In the genomic region with DNA sequence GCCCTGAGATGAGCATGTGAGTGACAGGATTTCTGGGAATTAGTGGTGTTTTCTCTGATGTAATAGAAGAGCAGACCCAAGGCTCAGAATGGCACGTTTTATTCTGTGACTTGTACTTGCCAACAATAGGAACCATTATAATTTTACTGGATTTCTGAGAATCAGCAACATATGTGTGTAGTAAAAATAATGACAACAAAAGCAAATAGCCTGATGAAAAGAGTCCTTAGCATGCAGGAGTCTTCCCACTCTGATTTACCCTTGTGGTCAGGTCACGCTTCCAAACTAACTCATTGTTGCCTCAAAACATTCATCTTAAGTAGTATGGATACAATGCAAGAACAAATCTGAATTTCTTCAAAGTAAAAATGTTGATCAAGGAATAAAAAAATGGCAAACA, we compare ENCODE assay signal across 26 cellular contexts. TPM values are rescaled to one million over a fixed set of nuclear protein-coding genes. Genes with fewer than 3 reads are reported as not detected.
DNase-seq lines count a peak whose midpoint lies in the region; ATAC-seq, FAIRE-seq and TF ChIP-seq lines count a peak whose summit lies in the region.
"Had no signal": no experiment of that assay in that cellular context is flagged by ENCODE, and none has a peak within 500 bp of the region (broad histone marks: within the 10 kb centered on the region; RNA-seq: fewer than 3 reads in every experiment).

No MANE protein-coding gene starts in this region.

- FAIRE-seq in endometrium (lab: Jason Lieb, UNC) = peak; percentile 91
- FAIRE-seq: A204.1, GM12891, GM19239 had no signal

- H3K36me3 ChIP-seq in BJ (ENCODE audit: control insufficient read depth, insufficient read depth, low read length) = no peaks in the 10 kb centered on the region

- CTCF ChIA-PET in BJ (lab: Yijun Ruan, JAX) = no interaction called here

- H3K27me3 ChIP-seq in BJ (ENCODE audit: control insufficient read depth, insufficient read depth, low read length) = no peaks in the 10 kb centered on the region
- H3K27me3 ChIP-seq: BLaER1 had no signal

- TF ChIP-seq CTCF in BJ (IDR thresholded peaks at IDR 0.05; ENCODE audit: insufficient read depth, low read depth, low read length) = no peak

- POLR2A ChIA-PET in BJ (lab: Charles Lee) = no interaction called here

- intact Hi-C loops in posterior vena cava (cut with DNase I) = no loop called here

- no peak overlapping the region for H3K4me3 ChIP-seq in BJ (ENCODE audit: low read depth, low read length)
- H3K4me3 ChIP-seq: BLaER1 had no signal

- DNase-seq in BJ (ENCODE audit: low read depth) (peak; percentile 28), foreskin melanocyte (peak; percentile 74), posterior vena cava (ENCODE audit: low spot score) (no peak)
- no peak for DNase-seq in stimulated activated CD4-positive, alpha-beta T cell treated with anti-CD3 and anti-CD28 coated beads, Interleukin-4, amount 100 ng/mL, for 4 hours
- DNase-seq: 8988T; ACHN; AML-193; C1 segment of cervical spinal cord; CD4-positive, alpha-beta memory T cell; CD4-positive, CD25-positive, alpha-beta regulatory T cell; CD8-positive, alpha-beta memory T cell; COR-L47; DMS 273 treated with DMSO at 0.1 percent for 48 hours; DMS153; DMS53; DMS79; DND-41; EL; GDM1 had no signal

- ATAC-seq in HG02970 (IDR thresholded peaks at IDR 0.05; ENCODE audit: low FRiP score, unreplicated experiment) (no peak), GM21825 (IDR thresholded peaks at IDR 0.05; ENCODE audit: unreplicated experiment) (no peak)

RNA-seq across cellular contexts. Expression of a gene that starts 31.5 kb away (rescaled TPM):
- polyA plus RNA-seq in BJ (2011; rRNA removed) = 9.7 and 12.3 TPM in 2 replicates
- 7.0 and 7.9 TPM in 2 replicates for polyA minus RNA-seq in BJ (2011; rRNA and poly(A)+ RNA removed)
- total RNA-seq in posterior vena cava = 10 to 100 TPM; 26.3 to 34.0 TPM

Comparison
In these comparisons a context has a peak if more than half of its experiments do, and no peak if none do; other contexts are left out.
1. DNase-seq: peak in BJ (single experiment) and foreskin melanocyte (single experiment); none in posterior vena cava (single experiment) and stimulated activated CD4-positive, alpha-beta T cell treated with anti-CD3 and anti-CD28 coated beads, Interleukin-4, amount 100 ng/mL, for 4 hours (0 of 2).